8 cellular contexts compared by ENCODE assay signal in genomic region chr14:35331605-35332516, GRCh38. TPM values are rescaled to one million over a fixed set of nuclear protein-coding genes. Genes with fewer than 3 reads are reported as not detected.
A peak's percentile ranks its signal among the peaks of the same experiment; 100 is the strongest.
DNase-seq lines count a peak whose midpoint lies in the region; ATAC-seq, FAIRE-seq and TF ChIP-seq lines count a peak whose summit lies in the region.

No MANE protein-coding gene starts in this region.

- H3K4me3 ChIP-seq in astrocyte (ENCODE audit: insufficient read depth, low read depth, low read length) (no peak overlapping the region), mesendoderm (ENCODE audit: low read length) (no peak overlapping the region)

- no peaks in the 10 kb centered on the region for H4K20me1 ChIP-seq in astrocyte (ENCODE audit: insufficient read depth, low read length)

- no peak for DNase-seq in activated CD4-positive, alpha-beta T cell treated with anti-CD3 and anti-CD28 coated beads for 36 hours
- no peak for DNase-seq in activated CD4-positive, alpha-beta T cell treated with anti-CD3 and anti-CD28 coated beads for 1 hour
- DNase-seq in HPDE6-E6E7 (ENCODE audit: extremely low spot score) (peak; percentile 96), astrocyte (ENCODE audit: low read depth) (peak; percentile 60), mesendoderm (peak; percentile 80), omental fat pad (ENCODE audit: low spot score) (no peak), amygdala (lab: John Stamatoyannopoulos, UW) (no peak)

- peak overlapping the region; percentile 35 for H3K18ac ChIP-seq in mesendoderm (ENCODE audit: low read length)

- FAIRE-seq in astrocyte (lab: Jason Lieb, UNC): no peak

- no peaks in the 10 kb centered on the region for H3K9me3 ChIP-seq in astrocyte (ENCODE audit: insufficient read depth, low read depth, low read length)

- H3K79me1 ChIP-seq in mesendoderm (ENCODE audit: low read length): no peaks in the 10 kb centered on the region

- TF ChIP-seq CTCF in astrocyte (IDR thresholded peaks at IDR 0.05; ENCODE audit: insufficient read depth, low read depth, low read length) (no peak), omental fat pad (IDR thresholded peaks at IDR 0.05) (no peak)

- H3K4me1 ChIP-seq in astrocyte (ENCODE audit: insufficient read depth, low read length): peaks cover 7% of the 10 kb centered on the region
- H3K4me1 ChIP-seq in mesendoderm (ENCODE audit: control insufficient read depth, low read depth, low read length): peaks cover 7% of the 10 kb centered on the region

- H3K9me3 Mint-ChIP-seq in activated CD4-positive, alpha-beta T cell treated with anti-CD3 and anti-CD28 coated beads for 36 hours (ENCODE audit: low read depth): no peaks in the 10 kb centered on the region
- H3K9me3 Mint-ChIP-seq in astrocyte (ENCODE audit: unreplicated experiment): no peaks in the 10 kb centered on the region

- H3K36me3 ChIP-seq in astrocyte (ENCODE audit: insufficient read depth, low read length) (no peaks in the 10 kb centered on the region), mesendoderm (ENCODE audit: control insufficient read depth, insufficient read depth, low read length) (no peaks in the 10 kb centered on the region)

- peak overlapping the region; percentile 5 for H3K4me2 ChIP-seq in astrocyte (ENCODE audit: low read length)
- no peak overlapping the region for H3K4me2 ChIP-seq in mesendoderm (ENCODE audit: low read length)

- H3K27me3 ChIP-seq in astrocyte (ENCODE audit: insufficient read depth, low read length) (no peaks in the 10 kb centered on the region), mesendoderm (ENCODE audit: insufficient read depth, low read length, poor library complexity) (no peaks in the 10 kb centered on the region)

- peak overlapping the region; percentile 96 for H3K27ac Mint-ChIP-seq in activated CD4-positive, alpha-beta T cell treated with anti-CD3 and anti-CD28 coated beads for 36 hours
- H3K27ac Mint-ChIP-seq in astrocyte (ENCODE audit: unreplicated experiment): peak overlapping the region; percentile 84

- H2AFZ ChIP-seq in astrocyte (ENCODE audit: low read depth, low read length): no peak overlapping the region

- CTCF ChIA-PET in activated CD4-positive, alpha-beta T cell treated with anti-CD3 and anti-CD28 coated beads for 36 hours (lab: Charles Lee): interaction anchor here (0.6 to 3.5 kb wide), 6 partner anchors 14 to 564 kb away, joined by 3 to 24 read pairs (median 4); partner anchors contain the start of gene NFKBIA

- peaks cover 32% of the 10 kb centered on the region for H3K4me1 Mint-ChIP-seq in activated CD4-positive, alpha-beta T cell treated with anti-CD3 and anti-CD28 coated beads for 36 hours
- H3K4me1 Mint-ChIP-seq in astrocyte (ENCODE audit: low read depth, unreplicated experiment): peaks cover 27% of the 10 kb centered on the region

- no CpG with 5 or more reads among the region's 21 CpGs for WGBS in mesendoderm (ENCODE audit: extremely low coverage, insufficient coverage, low lambda C conversion rate)

- no peaks in the 10 kb centered on the region for H3K36me3 Mint-ChIP-seq in activated CD4-positive, alpha-beta T cell treated with anti-CD3 and anti-CD28 coated beads for 36 hours (ENCODE audit: low read depth)
- no peaks in the 10 kb centered on the region for H3K36me3 Mint-ChIP-seq in astrocyte (ENCODE audit: low read depth, unreplicated experiment)

- no peak overlapping the region for H2AK5ac ChIP-seq in mesendoderm (ENCODE audit: low read length)

- no peak overlapping the region for H2BK5ac ChIP-seq in mesendoderm (ENCODE audit: low read length)

- H3K27me3 Mint-ChIP-seq in activated CD4-positive, alpha-beta T cell treated with anti-CD3 and anti-CD28 coated beads for 36 hours: no peaks in the 10 kb centered on the region
- no peaks in the 10 kb centered on the region for H3K27me3 Mint-ChIP-seq in astrocyte (ENCODE audit: low read depth, unreplicated experiment)

- no peaks in the 10 kb centered on the region for H3K79me2 ChIP-seq in astrocyte (ENCODE audit: insufficient read depth, low read length)
- H3K79me2 ChIP-seq in mesendoderm (ENCODE audit: control insufficient read depth, insufficient read depth, low read length): no peaks in the 10 kb centered on the region

- H3K27ac ChIP-seq in astrocyte (ENCODE audit: low read depth, low read length): no peak overlapping the region
- no peak overlapping the region for H3K27ac ChIP-seq in mesendoderm (ENCODE audit: low read depth, low read length)

- H3K4ac ChIP-seq in mesendoderm (ENCODE audit: low read depth, low read length): peak overlapping the region; percentile 18

- intact Hi-C loops in activated CD4-positive, alpha-beta T cell treated with anti-CD3 and anti-CD28 coated beads for 36 hours (cut with DNase I, micrococcal nuclease): loop anchor here (2.0 to 5.0 kb wide), 3 partner anchors 17 to 190 kb away; no protein-coding TSS in a partner anchor

- no peak overlapping the region for H3K23ac ChIP-seq in mesendoderm (ENCODE audit: low read length)

- no peak for ATAC-seq in activated CD4-positive, alpha-beta T cell treated with anti-CD3 and anti-CD28 coated beads for 36 hours
- ATAC-seq in omental fat pad (ENCODE audit: low FRiP score): no peak
- ATAC-seq in activated CD4-positive, CD25-positive, alpha-beta regulatory T cell treated with anti-CD3 and anti-CD28 coated beads, Interleukin-2, amount 50 U/mL, for 24 hours: no peak

- H4K8ac ChIP-seq in mesendoderm (ENCODE audit: low read depth, low read length): no peak overlapping the region

- H3K56ac ChIP-seq in mesendoderm (ENCODE audit: low read length): peak overlapping the region; percentile 57

- H4K5ac ChIP-seq in mesendoderm (ENCODE audit: low read length): no peak overlapping the region

- H2BK120ac ChIP-seq in mesendoderm (ENCODE audit: low read depth, low read length): peak overlapping the region; percentile 55

- POLR2A ChIA-PET in activated CD4-positive, alpha-beta T cell treated with anti-CD3 and anti-CD28 coated beads for 36 hours (lab: Charles Lee): interaction anchor here (3.3 kb wide), 1 partner anchor 70 kb away, joined by 85 read pairs; the partner anchor contains the start of gene NFKBIA

- H3K9ac ChIP-seq in astrocyte (ENCODE audit: low read length) (no peak overlapping the region), mesendoderm (ENCODE audit: low read length) (no peak overlapping the region)

- no peak overlapping the region for H3K4me3 Mint-ChIP-seq in activated CD4-positive, alpha-beta T cell treated with anti-CD3 and anti-CD28 coated beads for 36 hours
- H3K4me3 Mint-ChIP-seq in astrocyte (ENCODE audit: unreplicated experiment): no peak overlapping the region

- H2BK15ac ChIP-seq in mesendoderm (replicated peaks; ENCODE audit: low read depth): no peak overlapping the region

RNA-seq across cellular contexts. Expression of gene PSMA6, which starts 39.7 kb away (rescaled TPM):
- total RNA-seq in activated CD4-positive, alpha-beta T cell treated with anti-CD3 and anti-CD28 coated beads for 36 hours: 100 to 1,000 TPM; 374 to 425 TPM
- total RNA-seq in astrocyte (210 and 225 TPM in 2 replicates), omental fat pad (100 to 1,000 TPM; 158 to 180 (median 170) TPM)
- 410 TPM for polyA plus RNA-seq in mesendoderm (2013, experiment 1 of 2)
- 407 TPM for polyA plus RNA-seq in mesendoderm (2013, experiment 2 of 2)

Comparison
In these comparisons a context has a peak if more than half of its experiments do, and no peak if none do; other contexts are left out.
1. DNase-seq: peak in HPDE6-E6E7 (single experiment), astrocyte (single experiment) and mesendoderm (single experiment); none in activated CD4-positive, alpha-beta T cell treated with anti-CD3 and anti-CD28 coated beads for 36 hours (single experiment), activated CD4-positive, alpha-beta T cell treated with anti-CD3 and anti-CD28 coated beads for 1 hour (single experiment), omental fat pad (single experiment) and amygdala (0 of 56).